17 cellular contexts compared by ENCODE assay signal in the genomic region with DNA sequence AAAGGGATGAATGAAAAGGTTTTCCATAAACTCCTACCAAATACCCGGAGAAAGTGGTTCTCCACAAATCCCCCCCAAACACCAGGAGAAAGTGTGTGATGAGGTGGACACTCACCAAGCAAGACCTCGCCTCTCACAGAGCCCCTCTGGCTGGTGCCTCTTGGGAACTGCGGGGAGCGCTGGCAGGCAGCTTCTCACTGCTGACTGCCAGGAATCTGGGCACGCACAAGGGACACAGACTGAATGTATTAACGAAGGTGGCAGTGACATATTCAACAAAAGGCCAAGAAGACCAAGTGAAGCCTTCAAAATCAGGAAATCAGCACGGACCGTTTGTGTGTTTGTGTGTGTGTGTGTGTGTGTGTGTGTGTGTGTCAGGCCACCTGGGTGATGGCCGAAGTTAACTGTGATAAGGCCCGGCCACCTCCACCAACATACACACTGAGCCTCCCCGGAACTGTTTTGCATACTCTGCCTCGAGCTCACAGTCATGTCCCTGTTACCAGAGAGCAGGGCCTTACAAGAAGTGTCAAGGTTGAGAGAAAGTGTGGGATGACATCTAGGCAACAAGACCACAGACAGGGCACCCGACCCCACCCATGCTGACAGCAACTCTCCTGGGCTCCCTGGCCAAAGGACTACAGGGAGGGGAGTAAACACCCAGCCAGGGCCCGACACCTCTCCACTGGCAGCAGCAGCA. TPM values are rescaled to one million over a fixed set of nuclear protein-coding genes. Genes with fewer than 3 reads are reported as not detected.
DNase-seq lines count a peak whose midpoint lies in the region; ATAC-seq and TF ChIP-seq lines count a peak whose summit lies in the region.
"Had no signal": no experiment of that assay in that cellular context is flagged by ENCODE, and none has a peak within 500 bp of the region (broad histone marks: within the 10 kb centered on the region; RNA-seq: fewer than 3 reads in every experiment).

No MANE protein-coding gene starts in this region.

- H4K91ac ChIP-seq in mesenchymal stem cell (ENCODE audit: low read length) = no peak overlapping the region

- H4K8ac ChIP-seq in mesenchymal stem cell (ENCODE audit: low read length) = no peak overlapping the region

- H3K4me1 ChIP-seq in CD8-positive, alpha-beta memory T cell (ENCODE audit: insufficient read depth, low read length) = peaks cover 56% of the 10 kb centered on the region
- H3K4me1 ChIP-seq in naive thymus-derived CD4-positive, alpha-beta T cell (ENCODE audit: control insufficient read depth in 2 of 2, insufficient read depth in 2 of 2, low read length in 2 of 2) = peaks cover 18 to 60% of the 10 kb centered on the region in 2 donors
- H3K4me1 ChIP-seq in esophagus squamous epithelium (peaks cover 14 to 26% (median 16%) of the 10 kb centered on the region in 3 donors), mesenchymal stem cell (ENCODE audit: control insufficient read depth, insufficient read depth, low read depth, low read length) (peaks cover 17% of the 10 kb centered on the region)

- H3K27ac Mint-ChIP-seq in CD8-positive, alpha-beta memory T cell = peak overlapping the region in 7 of 8 donors; percentile 21 to 97 (median 73)
- H3K27ac Mint-ChIP-seq in activated naive CD8-positive, alpha-beta T cell = peak overlapping the region; percentile 100
- peak overlapping the region; percentile 88 to 99 (median 98) for H3K27ac Mint-ChIP-seq in naive thymus-derived CD4-positive, alpha-beta T cell

- peaks cover 0 to 2% (median 0%) of the 10 kb centered on the region in 5 donors for H3K9me3 Mint-ChIP-seq in CD8-positive, alpha-beta memory T cell
- H3K9me3 Mint-ChIP-seq in activated naive CD8-positive, alpha-beta T cell (ENCODE audit: low read depth) = no peaks in the 10 kb centered on the region
- H3K9me3 Mint-ChIP-seq in naive thymus-derived CD4-positive, alpha-beta T cell = no peaks in the 10 kb centered on the region

- H3K36me3 Mint-ChIP-seq in CD8-positive, alpha-beta memory T cell = peaks cover 0 to 19% (median 0%) of the 10 kb centered on the region in 3 donors
- H3K36me3 Mint-ChIP-seq in activated naive CD8-positive, alpha-beta T cell = peaks cover 6% of the 10 kb centered on the region
- H3K36me3 Mint-ChIP-seq in naive thymus-derived CD4-positive, alpha-beta T cell = peaks cover 0 to 35% (median 11%) of the 10 kb centered on the region in 5 donors

- no peak overlapping the region for H3K23ac ChIP-seq in mesenchymal stem cell (ENCODE audit: low read length in 2 of 2)

- no peak overlapping the region for H3K18ac ChIP-seq in mesenchymal stem cell (ENCODE audit: low read depth in 1 of 2, low read length in 2 of 2)

- H2BK120ac ChIP-seq in mesenchymal stem cell (ENCODE audit: low read depth, low read length) = no peak overlapping the region

- no peak overlapping the region for H2AFZ ChIP-seq in mesenchymal stem cell (ENCODE audit: low read depth, low read length)

- ATAC-seq in naive thymus-derived CD4-positive, alpha-beta T cell = no peak
- ATAC-seq: K562, mucosa of descending colon had no signal

- H3K27me3 Mint-ChIP-seq in CD8-positive, alpha-beta memory T cell = no peaks in the 10 kb centered on the region
- H3K27me3 Mint-ChIP-seq in activated naive CD8-positive, alpha-beta T cell = no peaks in the 10 kb centered on the region
- no peaks in the 10 kb centered on the region for H3K27me3 Mint-ChIP-seq in naive thymus-derived CD4-positive, alpha-beta T cell

- no peak overlapping the region for H2AK5ac ChIP-seq in mesenchymal stem cell (ENCODE audit: low read length, severe bottlenecking)

- WGBS in esophagus squamous epithelium, 2 donors = 36 to 68% methylated on average over 5 to 6 of the region's 14 CpGs
- 80% methylated on average over 11 of the region's 14 CpGs for WGBS in mesenchymal stem cell

- no peak overlapping the region for H2BK15ac ChIP-seq in mesenchymal stem cell (ENCODE audit: low read depth, poor library complexity, severe bottlenecking)

- H3K4ac ChIP-seq in mesenchymal stem cell (ENCODE audit: low read depth in 1 of 2, low read length in 2 of 2) = no peak overlapping the region

- H3K14ac ChIP-seq in mesenchymal stem cell (ENCODE audit: low read length in 2 of 2) = no peak overlapping the region

- no peak overlapping the region for H2BK12ac ChIP-seq in mesenchymal stem cell (ENCODE audit: low read length in 2 of 2)

- H3K9me3 ChIP-seq in CD8-positive, alpha-beta memory T cell (ENCODE audit: low read length) = no peaks in the 10 kb centered on the region
- no peaks in the 10 kb centered on the region for H3K9me3 ChIP-seq in naive thymus-derived CD4-positive, alpha-beta T cell (ENCODE audit: control insufficient read depth in 2 of 3, low read length in 3 of 3)
- H3K9me3 ChIP-seq in esophagus squamous epithelium (no peaks in the 10 kb centered on the region), mesenchymal stem cell (ENCODE audit: control insufficient read depth, low read length) (no peaks in the 10 kb centered on the region)
- H3K9me3 ChIP-seq: stomach had no signal

- CTCF ChIA-PET in CD8-positive, alpha-beta memory T cell (lab: Charles Lee) = interaction anchor here (5.2 kb wide), 1 partner anchor 15 kb away, joined by 31 read pairs; no protein-coding TSS in a partner anchor
- CTCF ChIA-PET in naive thymus-derived CD4-positive, alpha-beta T cell (lab: Charles Lee) = interaction anchor here (0.9 kb wide), 1 partner anchor 34 kb away, joined by 3 read pairs; no protein-coding TSS in a partner anchor

- POLR2A ChIA-PET in CD8-positive, alpha-beta memory T cell (lab: Charles Lee) = no interaction called here
- POLR2A ChIA-PET in naive thymus-derived CD4-positive, alpha-beta T cell (lab: Charles Lee) = interaction anchor here (1.1 to 13.6 kb wide), 3 partner anchors 13 to 34 kb away, joined by 4 to 257 read pairs (median 4); partner anchors contain the start of gene ATP10A

- DNase-seq in AG10803 (ENCODE audit: low read depth) (peak; percentile 41), esophagus squamous epithelium (lab: John Stamatoyannopoulos, UW) (no peak), GOT3 (lab: John Stamatoyannopoulos, UW) (no peak), activated gamma-delta T cell (lab: John Stamatoyannopoulos, UW) (no peak), mesenchymal stem cell (no peak)
- DNase-seq in CD8-positive, alpha-beta memory T cell = no peak
- no peak for DNase-seq in naive thymus-derived CD4-positive, alpha-beta T cell
- DNase-seq: activated CD4-positive, CD25-positive, alpha-beta regulatory T cell; AML-193; brain microvascular endothelial cell; DMS153; mucosa of descending colon; NCI-H2107; NCI-H774; stomach had no signal

- no peak for TF ChIP-seq CTCF in AG10803 (conservative IDR thresholded peaks at IDR 0.05; ENCODE audit: low read length)
- TF ChIP-seq CTCF in esophagus squamous epithelium (IDR thresholded peaks at IDR 0.05) = no peak

- peak overlapping the region in 1 of 7 donors; percentile 69 for H3K4me3 Mint-ChIP-seq in CD8-positive, alpha-beta memory T cell
- peak overlapping the region; percentile 46 for H3K4me3 Mint-ChIP-seq in activated naive CD8-positive, alpha-beta T cell
- H3K4me3 Mint-ChIP-seq in naive thymus-derived CD4-positive, alpha-beta T cell = peak overlapping the region; percentile 38 to 84 (median 68)

- no peaks in the 10 kb centered on the region for H3K27me3 ChIP-seq in CD8-positive, alpha-beta memory T cell (ENCODE audit: insufficient read depth, low read length, poor library complexity, severe bottlenecking)
- no peaks in the 10 kb centered on the region for H3K27me3 ChIP-seq in naive thymus-derived CD4-positive, alpha-beta T cell (ENCODE audit: control insufficient read depth in 2 of 2, insufficient read depth in 2 of 2, low read length in 2 of 2)
- H3K27me3 ChIP-seq in esophagus squamous epithelium (no peaks in the 10 kb centered on the region), mesenchymal stem cell (ENCODE audit: control insufficient read depth in 1 of 2, insufficient read depth in 1 of 2, low read length in 2 of 2) (peaks cover 0 to 3% of the 10 kb centered on the region in 2 experiments)
- H3K27me3 ChIP-seq: brain microvascular endothelial cell, stomach had no signal

- no peak for TF ChIP-seq POLR2A in esophagus squamous epithelium (IDR thresholded peaks at IDR 0.05)

- H3K4me2 ChIP-seq in mesenchymal stem cell (ENCODE audit: low read length, poor library complexity, severe bottlenecking) = no peak overlapping the region

- intact Hi-C loops in naive thymus-derived CD4-positive, alpha-beta T cell (cut with micrococcal nuclease) = no loop called here
- intact Hi-C loops in esophagus squamous epithelium (cut with DNase I) = no loop called here

- H3K9ac ChIP-seq in mesenchymal stem cell (ENCODE audit: low read length) = no peak overlapping the region

- H3K79me1 ChIP-seq in mesenchymal stem cell (replicated peaks; ENCODE audit: low read length, poor library complexity, severe bottlenecking) = peaks cover 21% of the 10 kb centered on the region

- H3K4me1 Mint-ChIP-seq in CD8-positive, alpha-beta memory T cell = peaks cover 47 to 70% (median 57%) of the 10 kb centered on the region in 3 donors
- peaks cover 79% of the 10 kb centered on the region for H3K4me1 Mint-ChIP-seq in activated naive CD8-positive, alpha-beta T cell (ENCODE audit: low read depth)
- H3K4me1 Mint-ChIP-seq in naive thymus-derived CD4-positive, alpha-beta T cell = peaks cover 51 to 98% (median 85%) of the 10 kb centered on the region in 7 donors

- H3K4me3 ChIP-seq in AG10803 (ENCODE audit: low read length) (no peak overlapping the region), esophagus squamous epithelium (no peak overlapping the region), mesenchymal stem cell (ENCODE audit: insufficient read depth in 1 of 2, low read depth in 1 of 2, low read length in 2 of 2) (no peak overlapping the region)
- H3K4me3 ChIP-seq in CD8-positive, alpha-beta memory T cell (ENCODE audit: low read length) = no peak overlapping the region
- H3K4me3 ChIP-seq in naive thymus-derived CD4-positive, alpha-beta T cell (ENCODE audit: low read length) = no peak overlapping the region
- H3K4me3 ChIP-seq: K562, mucosa of descending colon, stomach had no signal

- H2BK5ac ChIP-seq in mesenchymal stem cell (ENCODE audit: low read depth, low read length, poor library complexity, severe bottlenecking) = no peak overlapping the region

- H3K36me3 ChIP-seq in CD8-positive, alpha-beta memory T cell (ENCODE audit: insufficient read depth, low read length) = no peaks in the 10 kb centered on the region
- no peaks in the 10 kb centered on the region for H3K36me3 ChIP-seq in naive thymus-derived CD4-positive, alpha-beta T cell (ENCODE audit: control insufficient read depth in 2 of 3, insufficient read depth in 3 of 3, low read length in 3 of 3)
- H3K36me3 ChIP-seq in esophagus squamous epithelium = no peaks in the 10 kb centered on the region
- peaks cover 0 to 5% of the 10 kb centered on the region in 2 experiments for H3K36me3 ChIP-seq in mesenchymal stem cell (ENCODE audit: control insufficient read depth in 1 of 2, insufficient read depth in 2 of 2, low read depth in 1 of 2, low read length in 2 of 2)
- H3K36me3 ChIP-seq: brain microvascular endothelial cell, stomach had no signal

- no peak overlapping the region for H3K27ac ChIP-seq in CD8-positive, alpha-beta memory T cell (ENCODE audit: low read depth, low read length)
- H3K27ac ChIP-seq in naive thymus-derived CD4-positive, alpha-beta T cell (ENCODE audit: low read depth, low read length) = peak overlapping the region; percentile 75
- no peak overlapping the region for H3K27ac ChIP-seq in esophagus squamous epithelium
- H3K27ac ChIP-seq in mesenchymal stem cell (ENCODE audit: low read length, poor library complexity, severe bottlenecking) = no peak overlapping the region
- H3K27ac ChIP-seq: brain microvascular endothelial cell had no signal

RNA-seq across cellular contexts. Expression of gene ATP10A, which starts 18.0 kb away (rescaled TPM):
- total RNA-seq in CD8-positive, alpha-beta memory T cell = 10 to 100 TPM; 24.0 to 28.9 TPM
- 8.2 TPM for polyA plus RNA-seq in CD8-positive, alpha-beta memory T cell
- 10 to 100 TPM; 56.7 to 86.4 (median 71.2) TPM for total RNA-seq in naive thymus-derived CD4-positive, alpha-beta T cell
- 10 to 100 TPM in 1 of 2 donors, 1 to 10 TPM in 1; 7.2 to 18.5 TPM for polyA plus RNA-seq in naive thymus-derived CD4-positive, alpha-beta T cell
- total RNA-seq in esophagus squamous epithelium = 1 to 10 TPM in 3 of 4 donors, under 1 TPM in 1; 0.88 to 6.3 (median 1.9) TPM
- 0.04 TPM for polyA plus RNA-seq in mesenchymal stem cell (2013, experiment 1 of 2)
- polyA plus RNA-seq in mesenchymal stem cell (2013, experiment 2 of 2) = 0.03 TPM
- polyA plus RNA-seq: K562 had no signal
